Comparison of ENCODE assay signal across 8 cellular contexts in genomic region chr15:82810061-82810862, GRCh38. TPM values are rescaled to one million over a fixed set of nuclear protein-coding genes. Genes with fewer than 3 reads are reported as not detected.
DNase-seq lines count a peak whose midpoint lies in the region; ATAC-seq and TF ChIP-seq lines count a peak whose summit lies in the region.

No MANE protein-coding gene starts in this region.

- H3K36me3 Mint-ChIP-seq in activated naive CD4-positive, alpha-beta T cell treated with anti-CD3 and anti-CD28 coated beads for 36 hours (ENCODE audit: low read depth): peaks cover 18% of the 10 kb centered on the region
- H3K36me3 Mint-ChIP-seq in activated naive CD4-positive, alpha-beta T cell treated with anti-CD3 and anti-CD28 coated beads, Interleukin-2, amount 50 U/mL, for 72 hours: peaks cover 11 to 16% of the 10 kb centered on the region in 2 donors
- peaks cover 2% of the 10 kb centered on the region for H3K36me3 Mint-ChIP-seq in progenitor cell of endocrine pancreas (ENCODE audit: insufficient read depth)

- peaks cover 48% of the 10 kb centered on the region for H3K79me2 ChIP-seq in OCI-LY7 (ENCODE audit: insufficient read depth, low read depth, low read length)

- 0 out of 2 replicates have a peak, but pooled peaks have one; percentile 17 for TF ChIP-seq CTCF in OCI-LY7 (conservative IDR thresholded peaks at IDR 0.05; ENCODE audit: low read length)
- no peak for TF ChIP-seq CTCF in progenitor cell of endocrine pancreas (IDR thresholded peaks at IDR 0.05; ENCODE audit: unreplicated experiment)

- CTCF ChIA-PET in activated naive CD4-positive, alpha-beta T cell treated with anti-CD3 and anti-CD28 coated beads for 36 hours (lab: Charles Lee): interaction anchor here (0.6 to 0.7 kb wide), 2 partner anchors 14 to 280 kb away, joined by 3 to 4 read pairs; no protein-coding TSS in a partner anchor
- CTCF ChIA-PET in OCI-LY7 (lab: Charles Lee; ENCODE audit: unreplicated experiment): no interaction called here

- H3K4me2 ChIP-seq in OCI-LY7 (ENCODE audit: low read length): peak overlapping the region; percentile 79

- peak overlapping the region; percentile 86 for H3K27ac Mint-ChIP-seq in activated naive CD4-positive, alpha-beta T cell treated with anti-CD3 and anti-CD28 coated beads for 36 hours
- H3K27ac Mint-ChIP-seq in activated naive CD4-positive, alpha-beta T cell treated with anti-CD3 and anti-CD28 coated beads, Interleukin-2, amount 50 U/mL, for 72 hours: peak overlapping the region; percentile 85 to 98
- peak overlapping the region; percentile 95 for H3K27ac Mint-ChIP-seq in progenitor cell of endocrine pancreas

- H3K4me1 ChIP-seq in OCI-LY7 (ENCODE audit: insufficient read depth, low read length, poor library complexity, severe bottlenecking): peaks cover 49% of the 10 kb centered on the region

- ATAC-seq in HG02943 (IDR thresholded peaks at IDR 0.05; ENCODE audit: low read depth, unreplicated experiment): peak; percentile 7
- ATAC-seq in activated naive CD4-positive, alpha-beta T cell treated with anti-CD3 and anti-CD28 coated beads, Interleukin-2, amount 50 U/mL, for 72 hours: peak; percentile 19 to 38
- ATAC-seq in Right ventricle myocardium superior (ENCODE audit: poor library complexity): peak; percentile 6

- peaks cover 8% of the 10 kb centered on the region for H4K20me1 ChIP-seq in OCI-LY7 (ENCODE audit: insufficient read depth, low read length)

- H2AFZ ChIP-seq in OCI-LY7 (ENCODE audit: low read length): 0 out of 2 replicates have a peak overlapping the region, but pooled peaks have one; percentile 1

- peak; percentile 23 for DNase-seq in activated naive CD4-positive, alpha-beta T cell treated with anti-CD3 and anti-CD28 coated beads for 36 hours
- DNase-seq in activated naive CD4-positive, alpha-beta T cell treated with Interleukin-2 at 50 U/mL for 16 hours: no peak
- peak; percentile 64 for DNase-seq in OCI-LY7 (ENCODE audit: low spot score)
- DNase-seq in activated naive CD4-positive, alpha-beta T cell treated with anti-CD3 and anti-CD28 coated beads, Interleukin-2, amount 50 U/mL, for 72 hours (ENCODE audit: low spot score in 2 of 2): peak; percentile 36 to 62
- peak; percentile 56 for DNase-seq in Right ventricle myocardium superior
- peak; percentile 51 for DNase-seq in progenitor cell of endocrine pancreas (ENCODE audit: low spot score, unreplicated experiment)
- no peak for DNase-seq in middle frontal gyrus (ENCODE audit: extremely low spot score, low spot score)

- no peaks in the 10 kb centered on the region for H3K27me3 Mint-ChIP-seq in activated naive CD4-positive, alpha-beta T cell treated with anti-CD3 and anti-CD28 coated beads for 36 hours (ENCODE audit: low read depth)
- no peaks in the 10 kb centered on the region for H3K27me3 Mint-ChIP-seq in progenitor cell of endocrine pancreas

- H3K4me3 Mint-ChIP-seq in activated naive CD4-positive, alpha-beta T cell treated with anti-CD3 and anti-CD28 coated beads for 36 hours: peak overlapping the region; percentile 87
- peak overlapping the region; percentile 83 for H3K4me3 Mint-ChIP-seq in progenitor cell of endocrine pancreas (ENCODE audit: low read depth)

- BruUV-seq in OCI-LY7 (replicated peaks; lab: Mats Ljungman, UMichigan): no TSS peak

- no peaks in the 10 kb centered on the region for H3K9me2 ChIP-seq in OCI-LY7 (ENCODE audit: insufficient read depth, low read length)

- H3K9me3 Mint-ChIP-seq in activated naive CD4-positive, alpha-beta T cell treated with anti-CD3 and anti-CD28 coated beads for 36 hours: no peaks in the 10 kb centered on the region
- H3K9me3 Mint-ChIP-seq in activated naive CD4-positive, alpha-beta T cell treated with anti-CD3 and anti-CD28 coated beads, Interleukin-2, amount 50 U/mL, for 72 hours: no peaks in the 10 kb centered on the region
- H3K9me3 Mint-ChIP-seq in progenitor cell of endocrine pancreas (ENCODE audit: low read depth): no peaks in the 10 kb centered on the region

- POLR2A ChIA-PET in OCI-LY7 (lab: Charles Lee): interaction anchor here (0.7 to 4.0 kb wide), 4 partner anchors 28 to 255 kb away, joined by 3 to 26 read pairs (median 4); no protein-coding TSS in a partner anchor

- no peaks in the 10 kb centered on the region for H3K9me3 ChIP-seq in OCI-LY7 (ENCODE audit: low read length)

- peaks cover 28% of the 10 kb centered on the region for H3K4me1 Mint-ChIP-seq in activated naive CD4-positive, alpha-beta T cell treated with anti-CD3 and anti-CD28 coated beads for 36 hours (ENCODE audit: low read depth)
- H3K4me1 Mint-ChIP-seq in progenitor cell of endocrine pancreas (ENCODE audit: low read depth): peaks cover 14% of the 10 kb centered on the region

- peak overlapping the region; percentile 91 for H3K27ac ChIP-seq in OCI-LY7 (ENCODE audit: low read depth, low read length, poor library complexity, severe bottlenecking)

- H3K4me3 ChIP-seq in OCI-LY7 (ENCODE audit: low read depth, low read length, poor library complexity, severe bottlenecking): peak overlapping the region; percentile 95

- intact Hi-C loops in activated naive CD4-positive, alpha-beta T cell treated with anti-CD3 and anti-CD28 coated beads for 36 hours (cut with micrococcal nuclease): loop anchor here (1.0 to 10.0 kb wide), 3 partner anchors 176 to 1515 kb away; partner anchors contain the start of gene RAMAC
- intact Hi-C loops in OCI-LY7 (cut with micrococcal nuclease; ENCODE audit: unreplicated experiment) (loop anchor here (2.0 kb wide), 1 partner anchor 35 kb away; no protein-coding TSS in a partner anchor), Right ventricle myocardium superior (cut with DNase I) (no loop called here)

- H3K36me3 ChIP-seq in OCI-LY7 (ENCODE audit: insufficient read depth, low read length): peaks cover 27% of the 10 kb centered on the region

RNA-seq across cellular contexts. Expression of gene WHAMM, which starts 0.8 kb away (rescaled TPM):
- total RNA-seq in activated naive CD4-positive, alpha-beta T cell treated with anti-CD3 and anti-CD28 coated beads for 36 hours: 1 to 10 TPM; 3.7 to 5.7 TPM
- 7.3 and 8.6 TPM in 2 replicates for total RNA-seq in OCI-LY7 (2014; rRNA removed; shearing (Covaris generic))
- total RNA-seq in OCI-LY7 (2022) (13.6 and 13.7 TPM in 2 replicates), Right ventricle myocardium superior (5.8 TPM), progenitor cell of endocrine pancreas (7.5 and 8.1 TPM in 2 replicates)
- 1 to 10 TPM; 2.5 to 9.4 TPM for total RNA-seq in activated naive CD4-positive, alpha-beta T cell treated with anti-CD3 and anti-CD28 coated beads, Interleukin-2, amount 50 U/mL, for 72 hours

RNA-seq across cellular contexts. Expression of gene FSD2, which starts 4.4 kb away (rescaled TPM):
- not detected for total RNA-seq in activated naive CD4-positive, alpha-beta T cell treated with anti-CD3 and anti-CD28 coated beads for 36 hours
- 0.13 and 0.92 TPM in 2 replicates for total RNA-seq in OCI-LY7 (2014; rRNA removed; shearing (Covaris generic))
- total RNA-seq in OCI-LY7 (2022): 0.28 and 0.32 TPM in 2 replicates
- total RNA-seq in activated naive CD4-positive, alpha-beta T cell treated with anti-CD3 and anti-CD28 coated beads, Interleukin-2, amount 50 U/mL, for 72 hours: not detected
- 146 TPM for total RNA-seq in Right ventricle myocardium superior
- total RNA-seq in progenitor cell of endocrine pancreas: not detected in 2 replicates

Comparison
In these comparisons a context has a peak if more than half of its experiments do, and no peak if none do; other contexts are left out.
1. DNase-seq: peak in activated naive CD4-positive, alpha-beta T cell treated with anti-CD3 and anti-CD28 coated beads for 36 hours (single experiment), OCI-LY7 (single experiment), activated naive CD4-positive, alpha-beta T cell treated with anti-CD3 and anti-CD28 coated beads, Interleukin-2, amount 50 U/mL, for 72 hours (2 of 2), Right ventricle myocardium superior (single experiment) and progenitor cell of endocrine pancreas (single experiment); none in activated naive CD4-positive, alpha-beta T cell treated with Interleukin-2 at 50 U/mL for 16 hours (single experiment) and middle frontal gyrus (single experiment).
2. RNA of gene FSD2, which starts 4.4 kb away (total RNA-seq): 146 TPM in Right ventricle myocardium superior (single experiment); 0.13 to 0.92 TPM in OCI-LY7, not detected in progenitor cell of endocrine pancreas, not detected in activated naive CD4-positive, alpha-beta T cell treated with anti-CD3 and anti-CD28 coated beads for 36 hours and not detected in activated naive CD4-positive, alpha-beta T cell treated with anti-CD3 and anti-CD28 coated beads, Interleukin-2, amount 50 U/mL, for 72 hours; every median in the first group is over 10 times any median in the second.
3. Peak in every context shown above with its lines, with median percentiles within 50 percentile points of each other: H3K27ac Mint-ChIP-seq and ATAC-seq.